In genomic region chr17:21375757-21376584, GRCh38 we compare ENCODE assay signal across 1 cellular context.
A peak's percentile ranks its signal among the peaks of the same experiment; 100 is the strongest.
TF ChIP-seq lines count a peak whose summit lies in the region.

Gene KCNJ12, plus strand, starts transcription at chr17:21376357. Its CDS starts 38,986 bp downstream, at chr17:21415343.

TF ChIP-seq in HEK293, 187 proteins besides CTCF, POLR2A, EP300 and RAD21 (continued from another document and continues in another):
- TF ChIP-seq, protein P1, sequence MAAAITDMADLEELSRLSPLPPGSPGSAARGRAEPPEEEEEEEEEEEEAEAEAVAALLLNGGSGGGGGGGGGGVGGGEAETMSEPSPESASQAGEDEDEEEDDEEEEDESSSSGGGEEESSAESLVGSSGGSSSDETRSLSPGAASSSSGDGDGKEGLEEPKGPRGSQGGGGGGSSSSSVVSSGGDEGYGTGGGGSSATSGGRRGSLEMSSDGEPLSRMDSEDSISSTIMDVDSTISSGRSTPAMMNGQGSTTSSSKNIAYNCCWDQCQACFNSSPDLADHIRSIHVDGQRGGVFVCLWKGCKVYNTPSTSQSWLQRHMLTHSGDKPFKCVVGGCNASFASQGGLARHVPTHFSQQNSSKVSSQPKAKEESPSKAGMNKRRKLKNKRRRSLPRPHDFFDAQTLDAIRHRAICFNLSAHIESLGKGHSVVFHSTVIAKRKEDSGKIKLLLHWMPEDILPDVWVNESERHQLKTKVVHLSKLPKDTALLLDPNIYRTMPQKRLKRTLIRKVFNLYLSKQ (tag by site-specific recombination; IDR thresholded peaks at IDR 0.05; ENCODE audit: borderline replicate concordance): no peak
- TF ChIP-seq ZNF132 (tag by site-specific recombination; IDR thresholded peaks at IDR 0.05; ENCODE audit: borderline replicate concordance) (no peak), ZNF704 (tag by site-specific recombination; IDR thresholded peaks at IDR 0.05) (no peak), OVOL3 (tag by site-specific recombination; IDR thresholded peaks at IDR 0.05) (no peak), ZNF521 (tag by site-specific recombination; IDR thresholded peaks at IDR 0.05) (no peak), ZEB2 (tag by site-specific recombination; IDR thresholded peaks at IDR 0.05) (no peak), SALL2 (tag by site-specific recombination; IDR thresholded peaks at IDR 0.05; ENCODE audit: borderline replicate concordance) (no peak), ZBTB20 (tag by site-specific recombination; IDR thresholded peaks at IDR 0.05) (peak; percentile 69; the same call in 1 of the 2 replicates), ZNF837 (tag by site-specific recombination; IDR thresholded peaks at IDR 0.05) (no peak), OSR2 (tag by site-specific recombination; IDR thresholded peaks at IDR 0.05) (no peak), ZNF2 (tag by site-specific recombination; IDR thresholded peaks at IDR 0.05) (0 out of 2 replicates have a peak, but pooled peaks have one; percentile 32), ZNF133 (tag by site-specific recombination; IDR thresholded peaks at IDR 0.05) (0 out of 2 replicates have a peak, but pooled peaks have one; percentile 12), ZNF529 (tag by site-specific recombination; IDR thresholded peaks at IDR 0.05; ENCODE audit: insufficient replicate concordance) (no peak), ZNF571 (tag by site-specific recombination; IDR thresholded peaks at IDR 0.05) (no peak), ZNF157 (tag by site-specific recombination; IDR thresholded peaks at IDR 0.05) (no peak), ZNF174 (tag by site-specific recombination; IDR thresholded peaks at IDR 0.05) (no peak), GFI1B (tag by site-specific recombination; IDR thresholded peaks at IDR 0.05) (no peak), ZNF544 (tag by site-specific recombination; IDR thresholded peaks at IDR 0.05) (no peak), BCL11B (tag by site-specific recombination; IDR thresholded peaks at IDR 0.05; ENCODE audit: low read depth) (no peak), GLI2 (tag by site-specific recombination; IDR thresholded peaks at IDR 0.05; ENCODE audit: borderline replicate concordance, low read depth) (no peak), ZNF24 (tag by site-specific recombination; IDR thresholded peaks at IDR 0.05) (no peak), ZNF561 (tag by site-specific recombination; IDR thresholded peaks at IDR 0.05; ENCODE audit: borderline replicate concordance) (no peak), SP2 (tag by site-specific recombination; IDR thresholded peaks at IDR 0.05) (no peak), ZNF175 (tag by site-specific recombination; IDR thresholded peaks at IDR 0.05) (no peak), ZNF214 (tag by site-specific recombination; IDR thresholded peaks at IDR 0.05; ENCODE audit: borderline replicate concordance) (no peak), YY2 (tag by site-specific recombination; IDR thresholded peaks at IDR 0.05) (no peak), ATF2 (tag by site-specific recombination; IDR thresholded peaks at IDR 0.05; ENCODE audit: low read depth) (no peak), ZNF394 (tag by site-specific recombination; IDR thresholded peaks at IDR 0.05; ENCODE audit: borderline replicate concordance) (no peak), ZNF121 (tag by site-specific recombination; IDR thresholded peaks at IDR 0.05) (no peak), ZNF670 (tag by site-specific recombination; IDR thresholded peaks at IDR 0.05; ENCODE audit: low read depth) (no peak), ZNF48 (tag by site-specific recombination; IDR thresholded peaks at IDR 0.05) (no peak), ZNF623 (tag by site-specific recombination; IDR thresholded peaks at IDR 0.05) (no peak), MZF1 (tag by site-specific recombination; IDR thresholded peaks at IDR 0.05; ENCODE audit: borderline replicate concordance) (no peak), WT1 (tag by site-specific recombination; IDR thresholded peaks at IDR 0.05) (no peak), GLIS2 (tag by site-specific recombination; IDR thresholded peaks at IDR 0.05) (peak; percentile 28; the same call in 1 of the 2 replicates), ZNF585B (tag by site-specific recombination; IDR thresholded peaks at IDR 0.05) (no peak), ZFP37 (tag by site-specific recombination; IDR thresholded peaks at IDR 0.05) (no peak), ZNF302 (tag by site-specific recombination; IDR thresholded peaks at IDR 0.05; ENCODE audit: low read depth) (no peak), ZNF501 (tag by site-specific recombination; IDR thresholded peaks at IDR 0.05) (peak; percentile 35; the same call in 1 of the 2 replicates), ZNF280D (tag by site-specific recombination; IDR thresholded peaks at IDR 0.05) (no peak)
- TF ChIP-seq, protein P2, sequence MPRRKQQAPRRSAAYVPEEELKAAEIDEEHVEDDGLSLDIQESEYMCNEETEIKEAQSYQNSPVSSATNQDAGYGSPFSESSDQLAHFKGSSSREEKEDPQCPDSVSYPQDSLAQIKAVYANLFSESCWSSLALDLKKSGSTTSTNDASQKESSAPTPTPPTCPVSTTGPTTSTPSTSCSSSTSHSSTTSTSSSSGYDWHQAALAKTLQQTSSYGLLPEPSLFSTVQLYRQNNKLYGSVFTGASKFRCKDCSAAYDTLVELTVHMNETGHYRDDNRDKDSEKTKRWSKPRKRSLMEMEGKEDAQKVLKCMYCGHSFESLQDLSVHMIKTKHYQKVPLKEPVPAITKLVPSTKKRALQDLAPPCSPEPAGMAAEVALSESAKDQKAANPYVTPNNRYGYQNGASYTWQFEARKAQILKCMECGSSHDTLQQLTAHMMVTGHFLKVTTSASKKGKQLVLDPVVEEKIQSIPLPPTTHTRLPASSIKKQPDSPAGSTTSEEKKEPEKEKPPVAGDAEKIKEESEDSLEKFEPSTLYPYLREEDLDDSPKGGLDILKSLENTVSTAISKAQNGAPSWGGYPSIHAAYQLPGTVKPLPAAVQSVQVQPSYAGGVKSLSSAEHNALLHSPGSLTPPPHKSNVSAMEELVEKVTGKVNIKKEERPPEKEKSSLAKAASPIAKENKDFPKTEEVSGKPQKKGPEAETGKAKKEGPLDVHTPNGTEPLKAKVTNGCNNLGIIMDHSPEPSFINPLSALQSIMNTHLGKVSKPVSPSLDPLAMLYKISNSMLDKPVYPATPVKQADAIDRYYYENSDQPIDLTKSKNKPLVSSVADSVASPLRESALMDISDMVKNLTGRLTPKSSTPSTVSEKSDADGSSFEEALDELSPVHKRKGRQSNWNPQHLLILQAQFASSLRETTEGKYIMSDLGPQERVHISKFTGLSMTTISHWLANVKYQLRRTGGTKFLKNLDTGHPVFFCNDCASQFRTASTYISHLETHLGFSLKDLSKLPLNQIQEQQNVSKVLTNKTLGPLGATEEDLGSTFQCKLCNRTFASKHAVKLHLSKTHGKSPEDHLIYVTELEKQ (tag by site-specific recombination; IDR thresholded peaks at IDR 0.05; ENCODE audit: borderline replicate concordance): no peak
- TF ChIP-seq, protein P3, sequence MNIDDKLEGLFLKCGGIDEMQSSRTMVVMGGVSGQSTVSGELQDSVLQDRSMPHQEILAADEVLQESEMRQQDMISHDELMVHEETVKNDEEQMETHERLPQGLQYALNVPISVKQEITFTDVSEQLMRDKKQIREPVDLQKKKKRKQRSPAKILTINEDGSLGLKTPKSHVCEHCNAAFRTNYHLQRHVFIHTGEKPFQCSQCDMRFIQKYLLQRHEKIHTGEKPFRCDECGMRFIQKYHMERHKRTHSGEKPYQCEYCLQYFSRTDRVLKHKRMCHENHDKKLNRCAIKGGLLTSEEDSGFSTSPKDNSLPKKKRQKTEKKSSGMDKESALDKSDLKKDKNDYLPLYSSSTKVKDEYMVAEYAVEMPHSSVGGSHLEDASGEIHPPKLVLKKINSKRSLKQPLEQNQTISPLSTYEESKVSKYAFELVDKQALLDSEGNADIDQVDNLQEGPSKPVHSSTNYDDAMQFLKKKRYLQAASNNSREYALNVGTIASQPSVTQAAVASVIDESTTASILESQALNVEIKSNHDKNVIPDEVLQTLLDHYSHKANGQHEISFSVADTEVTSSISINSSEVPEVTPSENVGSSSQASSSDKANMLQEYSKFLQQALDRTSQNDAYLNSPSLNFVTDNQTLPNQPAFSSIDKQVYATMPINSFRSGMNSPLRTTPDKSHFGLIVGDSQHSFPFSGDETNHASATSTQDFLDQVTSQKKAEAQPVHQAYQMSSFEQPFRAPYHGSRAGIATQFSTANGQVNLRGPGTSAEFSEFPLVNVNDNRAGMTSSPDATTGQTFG (tag by site-specific recombination; IDR thresholded peaks at IDR 0.05; ENCODE audit: borderline replicate concordance): no peak
- TF ChIP-seq, protein P4, sequence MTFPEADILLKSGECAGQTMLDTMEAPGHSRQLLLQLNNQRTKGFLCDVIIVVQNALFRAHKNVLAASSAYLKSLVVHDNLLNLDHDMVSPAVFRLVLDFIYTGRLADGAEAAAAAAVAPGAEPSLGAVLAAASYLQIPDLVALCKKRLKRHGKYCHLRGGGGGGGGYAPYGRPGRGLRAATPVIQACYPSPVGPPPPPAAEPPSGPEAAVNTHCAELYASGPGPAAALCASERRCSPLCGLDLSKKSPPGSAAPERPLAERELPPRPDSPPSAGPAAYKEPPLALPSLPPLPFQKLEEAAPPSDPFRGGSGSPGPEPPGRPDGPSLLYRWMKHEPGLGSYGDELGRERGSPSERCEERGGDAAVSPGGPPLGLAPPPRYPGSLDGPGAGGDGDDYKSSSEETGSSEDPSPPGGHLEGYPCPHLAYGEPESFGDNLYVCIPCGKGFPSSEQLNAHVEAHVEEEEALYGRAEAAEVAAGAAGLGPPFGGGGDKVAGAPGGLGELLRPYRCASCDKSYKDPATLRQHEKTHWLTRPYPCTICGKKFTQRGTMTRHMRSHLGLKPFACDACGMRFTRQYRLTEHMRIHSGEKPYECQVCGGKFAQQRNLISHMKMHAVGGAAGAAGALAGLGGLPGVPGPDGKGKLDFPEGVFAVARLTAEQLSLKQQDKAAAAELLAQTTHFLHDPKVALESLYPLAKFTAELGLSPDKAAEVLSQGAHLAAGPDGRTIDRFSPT (tag by site-specific recombination; IDR thresholded peaks at IDR 0.05): peak; percentile 65; the same call in 1 of the 2 replicates
- TF ChIP-seq, protein P5, sequence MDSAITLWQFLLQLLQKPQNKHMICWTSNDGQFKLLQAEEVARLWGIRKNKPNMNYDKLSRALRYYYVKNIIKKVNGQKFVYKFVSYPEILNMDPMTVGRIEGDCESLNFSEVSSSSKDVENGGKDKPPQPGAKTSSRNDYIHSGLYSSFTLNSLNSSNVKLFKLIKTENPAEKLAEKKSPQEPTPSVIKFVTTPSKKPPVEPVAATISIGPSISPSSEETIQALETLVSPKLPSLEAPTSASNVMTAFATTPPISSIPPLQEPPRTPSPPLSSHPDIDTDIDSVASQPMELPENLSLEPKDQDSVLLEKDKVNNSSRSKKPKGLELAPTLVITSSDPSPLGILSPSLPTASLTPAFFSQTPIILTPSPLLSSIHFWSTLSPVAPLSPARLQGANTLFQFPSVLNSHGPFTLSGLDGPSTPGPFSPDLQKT (IDR thresholded peaks at IDR 0.05; ENCODE audit: borderline replicate concordance, low read depth, low read length): no peak
- TF ChIP-seq, protein P6, sequence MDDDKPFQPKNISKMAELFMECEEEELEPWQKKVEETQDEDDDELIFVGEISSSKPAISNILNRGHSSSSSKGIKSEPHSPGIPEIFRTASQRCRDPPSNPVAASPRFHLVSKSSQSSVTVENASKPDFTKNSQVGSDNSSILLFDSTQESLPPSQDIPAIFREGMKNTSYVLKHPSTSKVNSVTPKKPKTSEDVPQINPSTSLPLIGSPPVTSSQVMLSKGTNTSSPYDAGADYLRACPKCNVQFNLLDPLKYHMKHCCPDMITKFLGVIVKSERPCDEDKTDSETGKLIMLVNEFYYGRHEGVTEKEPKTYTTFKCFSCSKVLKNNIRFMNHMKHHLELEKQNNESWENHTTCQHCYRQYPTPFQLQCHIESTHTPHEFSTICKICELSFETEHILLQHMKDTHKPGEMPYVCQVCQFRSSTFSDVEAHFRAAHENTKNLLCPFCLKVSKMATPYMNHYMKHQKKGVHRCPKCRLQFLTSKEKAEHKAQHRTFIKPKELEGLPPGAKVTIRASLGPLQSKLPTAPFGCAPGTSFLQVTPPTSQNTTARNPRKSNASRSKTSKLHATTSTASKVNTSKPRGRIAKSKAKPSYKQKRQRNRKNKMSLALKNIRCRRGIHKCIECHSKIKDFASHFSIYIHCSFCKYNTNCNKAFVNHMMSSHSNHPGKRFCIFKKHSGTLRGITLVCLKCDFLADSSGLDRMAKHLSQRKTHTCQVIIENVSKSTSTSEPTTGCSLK (tag by site-specific recombination; IDR thresholded peaks at IDR 0.05): no peak
